ENCODE assay signal across 15 cellular contexts in genomic region chr2:26619096-26619495, GRCh38. TPM values are rescaled to one million over a fixed set of nuclear protein-coding genes. Genes with fewer than 3 reads are reported as not detected.
DNase-seq lines count a peak whose midpoint lies in the region; ATAC-seq and TF ChIP-seq lines count a peak whose summit lies in the region.
"Had no signal": no experiment of that assay in that cellular context is flagged by ENCODE, and none has a peak within 500 bp of the region (broad histone marks: within the 10 kb centered on the region; RNA-seq: fewer than 3 reads in every experiment).

No MANE protein-coding gene starts in this region.

- H3K4me1 ChIP-seq in BLaER1 = peaks cover 62% of the 10 kb centered on the region
- H3K4me1 ChIP-seq in spleen = peaks cover 0 to 9% (median under 1%) of the 10 kb centered on the region in 6 donors

- ATAC-seq in GM19463 (IDR thresholded peaks at IDR 0.05; ENCODE audit: unreplicated experiment) (no peak), GM18511 (IDR thresholded peaks at IDR 0.05; ENCODE audit: unreplicated experiment) (no peak)
- ATAC-seq: GM12878 had no signal

- no peaks in the 10 kb centered on the region for H4K20me1 ChIP-seq in BLaER1

- intact Hi-C loops in spleen (cut with DNase I; ENCODE audit: low total_unique reads) = no loop called here

- H3K9me3 ChIP-seq in BLaER1 (no peaks in the 10 kb centered on the region), WERI-Rb-1 (ENCODE audit: severe bottlenecking) (no peaks in the 10 kb centered on the region), spleen (peaks cover 0 to 4% (median 0%) of the 10 kb centered on the region in 8 donors)
- H3K9me3 ChIP-seq: BE2C had no signal

- H3K36me3 ChIP-seq in BLaER1 (no peaks in the 10 kb centered on the region), WERI-Rb-1 (no peaks in the 10 kb centered on the region), spleen (no peaks in the 10 kb centered on the region)
- H3K36me3 ChIP-seq: BE2C had no signal

- peak overlapping the region; percentile 45 for H3K4me2 ChIP-seq in BLaER1

- TF ChIP-seq POLR2A in spleen (IDR thresholded peaks at IDR 0.05) = no peak

- WGBS in spleen, 5 donors = 70 to 80% (median 76%) methylated on average over 11 of the region's 11 CpGs

- no peak for TF ChIP-seq CTCF in WERI-Rb-1 (IDR thresholded peaks at IDR 0.05; ENCODE audit: low read depth, low read length)
- TF ChIP-seq CTCF in spleen (IDR thresholded peaks at IDR 0.05 in 8 of 11, conservative IDR thresholded peaks at IDR 0.05 in 3 of 11) = no peak

- no peak overlapping the region for H3K27ac ChIP-seq in BLaER1
- H3K27ac ChIP-seq in WERI-Rb-1 = peak overlapping the region; percentile 85; the same call in 1 of the 2 replicates
- H3K27ac ChIP-seq in spleen = no peak overlapping the region

- no peak for DNase-seq in WERI-Rb-1
- peak; percentile 68 for DNase-seq in mesenteric fat pad (ENCODE audit: low spot score)
- peak; percentile 18 for DNase-seq in spleen
- no peak for DNase-seq in OCI-M1 (lab: John Stamatoyannopoulos, UW)
- DNase-seq: BE2C, GOT3 had no signal

- H3K27me3 ChIP-seq in BLaER1 = no peaks in the 10 kb centered on the region
- no peaks in the 10 kb centered on the region for H3K27me3 ChIP-seq in WERI-Rb-1 (ENCODE audit: insufficient read depth, low read depth, severe bottlenecking)
- peaks cover 0 to 31% (median 4%) of the 10 kb centered on the region in 7 donors for H3K27me3 ChIP-seq in spleen (replicated peaks in 1 of 7)
- H3K27me3 ChIP-seq: BE2C had no signal

- H3K9ac ChIP-seq in BLaER1 = no peak overlapping the region

- H3K4me3 ChIP-seq in BLaER1 (no peak overlapping the region), WERI-Rb-1 (ENCODE audit: low read depth, low read length) (no peak overlapping the region), spleen (no peak overlapping the region)
- H3K4me3 ChIP-seq: GM12878 had no signal

RNA-seq across cellular contexts. Expression of gene CIB4, which starts 22.1 kb away (rescaled TPM):
- total RNA-seq in mesenteric fat pad = not detected
- total RNA-seq in spleen = not detected
- not detected for polyA plus RNA-seq in spleen
- total RNA-seq: CD4-positive, CD25-positive, alpha-beta regulatory T cell; Daoy; GM12878; H9; HT1080 had no signal
- polyA plus RNA-seq: CD4-positive, CD25-positive, alpha-beta regulatory T cell; GM12878; IgD-negative memory B cell had no signal

Comparison
In these comparisons a context has a peak if more than half of its experiments do, and no peak if none do; other contexts are left out.
1. DNase-seq: peak in mesenteric fat pad (single experiment) and spleen (single experiment); none in WERI-Rb-1 (single experiment) and OCI-M1 (single experiment).